Comparison of ENCODE assay signal across 8 cellular contexts in the genomic region with DNA sequence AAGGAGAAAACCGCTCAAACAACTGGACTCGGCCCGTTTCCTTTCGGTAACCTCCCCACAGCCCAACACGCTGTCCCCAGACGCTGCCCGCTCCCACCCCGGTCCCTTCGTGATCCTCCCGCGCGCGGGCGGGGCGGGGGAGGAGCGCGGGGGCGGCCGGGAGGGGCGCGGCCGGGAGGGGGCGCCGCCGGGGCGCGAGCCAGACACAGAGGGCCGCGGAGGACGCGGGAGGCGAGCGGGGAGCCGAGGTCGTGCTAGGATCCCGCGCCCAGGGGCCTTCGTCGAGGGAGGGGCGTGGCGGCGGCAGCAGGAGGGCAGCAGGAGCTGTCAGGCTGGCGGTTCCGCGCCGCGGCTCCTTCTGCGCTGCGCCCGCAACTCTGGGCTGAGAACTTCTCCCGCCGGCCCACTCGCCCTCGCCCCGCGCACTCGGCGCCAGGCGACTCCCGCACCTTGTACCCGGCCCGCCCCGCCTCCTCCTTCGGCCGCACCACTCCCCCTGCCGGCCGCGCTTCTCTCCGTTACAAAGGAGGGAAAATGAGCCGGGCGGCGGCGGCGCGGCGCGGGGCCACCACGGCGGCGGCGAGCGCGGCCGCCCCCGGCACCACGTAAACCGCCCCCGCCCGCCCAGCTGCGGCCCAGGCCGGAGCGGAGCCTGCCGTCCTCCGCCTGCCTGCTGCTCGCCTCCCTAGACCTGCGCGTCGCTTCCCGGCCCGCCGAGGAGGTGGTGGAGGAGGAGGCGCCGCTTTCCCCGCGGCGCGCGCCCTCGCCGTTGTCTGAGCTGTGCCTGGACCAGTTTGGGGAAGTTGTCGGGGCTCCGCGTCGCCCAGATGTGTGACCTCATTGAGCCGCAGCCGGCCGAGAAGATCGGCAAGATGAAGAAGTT. TPM values are rescaled to one million over a fixed set of nuclear protein-coding genes. Genes with fewer than 3 reads are reported as not detected.
DNase-seq lines count a peak whose midpoint lies in the region; ATAC-seq, FAIRE-seq and TF ChIP-seq lines count a peak whose summit lies in the region.

A gene (plus strand): TSS at position 521 of the 883 bp plus-strand sequence. CDS start 307 bp downstream, at position 828.

- H3K9me3 Mint-ChIP-seq in dendritic cell treated with granulocyte-macrophage colony-stimulating factor and Interleukin-4, amounts not matched to agents 40 ng/mL and 50 ng/mL, for 4 days = no peaks in the 10 kb centered on the region

- peak within 1 kb of the TSS; percentile 39; the same call in 1 of the 2 replicates for H3K9ac ChIP-seq in HepG2 (ENCODE audit: insufficient read depth, low read depth, low read length)

- no peak for FAIRE-seq in HepG2 (lab: Jason Lieb, UNC)

- peak; percentile 68 for TF ChIP-seq RAD21 in HepG2 (CRISPR knock-in tag; IDR thresholded peaks at IDR 0.05)

- ATAC-seq in HG02642 (IDR thresholded peaks at IDR 0.05; ENCODE audit: poor library complexity, unreplicated experiment) = peak; percentile 78
- ATAC-seq in HepG2 = peak; percentile 97

- TF ChIP-seq EP300 in HepG2 (IDR thresholded peaks at IDR 0.05; ENCODE audit: low read depth in 2 of 2, low read length in 2 of 2) = no peak
- no peak for TF ChIP-seq EP300 in HepG2 (CRISPR knock-in tag; IDR thresholded peaks at IDR 0.05; ENCODE audit: borderline replicate concordance)

- H3K27me3 Mint-ChIP-seq in dendritic cell treated with granulocyte-macrophage colony-stimulating factor and Interleukin-4, amounts not matched to agents 40 ng/mL and 50 ng/mL, for 4 days = peaks cover 19% of the 10 kb centered on the region

- H3K4me3 Mint-ChIP-seq in dendritic cell treated with granulocyte-macrophage colony-stimulating factor and Interleukin-4, amounts not matched to agents 40 ng/mL and 50 ng/mL, for 4 days = peak within 1 kb of the TSS; percentile 93

- TF ChIP-seq CTCF in AG04449 (IDR thresholded peaks at IDR 0.05; ENCODE audit: insufficient read depth, low read length, missing control alignments) (peak; percentile 73), GM13977 (IDR thresholded peaks at IDR 0.05; ENCODE audit: extremely low read depth, insufficient read depth, missing control alignments) (peak; percentile 58), HepG2 (CRISPR knock-in tag; IDR thresholded peaks at IDR 0.05) (peak; percentile 68)

- BruUV-seq in HepG2 (replicated peaks; lab: Mats Ljungman, UMichigan) = no TSS peak

- peaks cover 2 to 20% of the 10 kb centered on the region in 2 experiments; a peak in 2 of 5 replicates for H3K27me3 ChIP-seq in HepG2 (ENCODE audit: control insufficient read depth in 1 of 2, insufficient read depth in 2 of 2, low read length in 2 of 2)

- peaks cover 38% of the 10 kb centered on the region for H3K4me1 Mint-ChIP-seq in dendritic cell treated with granulocyte-macrophage colony-stimulating factor and Interleukin-4, amounts not matched to agents 40 ng/mL and 50 ng/mL, for 4 days (ENCODE audit: low read depth)

- in situ Hi-C loops in GM13977 (cut with MboI; ENCODE audit: low pct_unique_long_range_greater_than_20kb, low sequenced_read_pairs, unreplicated experiment) (no loop called here), HepG2 (cut with HindIII; ENCODE audit: extremely low pct_ligation_motif_present, low pct_unique_long_range_greater_than_20kb) (loop anchor here (10.0 kb wide), 1 partner anchor 141 kb away; no protein-coding TSS in a partner anchor)

- H3K79me2 ChIP-seq in HepG2 (ENCODE audit: insufficient read depth, low read length) = no peaks in the 10 kb centered on the region

- no peaks in the 10 kb centered on the region for H3K36me3 ChIP-seq in HepG2 (replicated peaks in 1 of 2; ENCODE audit: control insufficient read depth in 1 of 2, insufficient read depth in 2 of 2, low read length in 2 of 2)

- no peak within 1 kb of the TSS for H2AFZ ChIP-seq in HepG2 (ENCODE audit: low read length)

- no peaks in the 10 kb centered on the region for H4K20me1 ChIP-seq in HepG2 (ENCODE audit: insufficient read depth, low read length)

- H3K4me2 ChIP-seq in HepG2 (ENCODE audit: low read depth, low read length) = peak within 1 kb of the TSS; percentile 83

- intact Hi-C loops in dendritic cell treated with granulocyte-macrophage colony-stimulating factor and Interleukin-4, amounts not matched to agents 40 ng/mL and 50 ng/mL, for 4 days (cut with micrococcal nuclease) = loop anchor here (5.0 kb wide), 2 partner anchors 249 to 666 kb away; a partner anchor contains a TSS
- intact Hi-C loops in HepG2 (cut with micrococcal nuclease; ENCODE audit: unreplicated experiment) = loop anchor here (2.0 kb wide), 1 partner anchor 141 kb away; no protein-coding TSS in a partner anchor

- no peak within 1 kb of the TSS for H3K27ac ChIP-seq in HepG2 (ENCODE audit: extremely low read length, insufficient read depth, low read length)

- H3K27ac Mint-ChIP-seq in dendritic cell treated with granulocyte-macrophage colony-stimulating factor and Interleukin-4, amounts not matched to agents 40 ng/mL and 50 ng/mL, for 4 days = peak within 1 kb of the TSS; percentile 94

- POLR2A ChIA-PET in AG04449 (lab: Yijun Ruan, JAX) (interaction anchor here (1.2 kb wide), 1 partner anchor 669 kb away, joined by 3 read pairs; no protein-coding TSS in a partner anchor), HepG2 (lab: Yijun Ruan, JAX) (no interaction called here)

- H3K4me3 ChIP-seq in AG04449 (ENCODE audit: low read depth, low read length) (peak within 1 kb of the TSS; percentile 72), HepG2 (replicated peaks in 1 of 3; ENCODE audit: insufficient read depth in 1 of 3, low read depth in 2 of 3, low read length in 3 of 3) (peak within 1 kb of the TSS; percentile 52 to 70 (median 54); a peak in 4 of 6 replicates)

- 8% methylated on average over 8 of the region's 118 CpGs for WGBS in HepG2 (ENCODE audit: low lambda C conversion rate)

- H3K4me1 ChIP-seq in HepG2 (ENCODE audit: insufficient read depth, low read length) = peaks cover 8% of the 10 kb centered on the region; the same call in 1 of the 2 replicates

- CTCF ChIA-PET in AG04449 (lab: Yijun Ruan, JAX) = interaction anchor here (0.8 to 4.1 kb wide), 18 partner anchors 8 to 685 kb away, joined by 3 to 30 read pairs (median 4); no protein-coding TSS in a partner anchor
- CTCF ChIA-PET in HepG2 (lab: Yijun Ruan, JAX; ENCODE audit: low intra/inter-chr PET ratio, low total read pairs) = no interaction called here

- H3K9me3 ChIP-seq in HepG2 (ENCODE audit: low read length) = no peaks in the 10 kb centered on the region

- H3K36me3 Mint-ChIP-seq in dendritic cell treated with granulocyte-macrophage colony-stimulating factor and Interleukin-4, amounts not matched to agents 40 ng/mL and 50 ng/mL, for 4 days (ENCODE audit: low read depth) = peaks cover 7% of the 10 kb centered on the region

- no peak for TF ChIP-seq POLR2A in HepG2 (IDR thresholded peaks at IDR 0.05; ENCODE audit: insufficient read depth in 1 of 2, low read depth in 2 of 2, low read length in 2 of 2)

- DNase-seq in AG04449 (ENCODE audit: low read depth, low spot score) (no peak), GM13977 (ENCODE audit: low spot score) (peak; percentile 84), NCI-H1092 (lab: John Stamatoyannopoulos, UW) (peak; percentile 76), T-helper 9 cell (peak; percentile 2), HepG2 (ENCODE audit: low spot score) (peak; percentile 46)
- DNase-seq in stimulated activated CD4-positive, alpha-beta T cell treated with anti-CD3 and anti-CD28 coated beads, Interleukin-2, amount 100 ng/mL, for 4 hours (ENCODE audit: low read depth) = peak; percentile 7

TF ChIP-seq in HepG2, 621 proteins besides CTCF, POLR2A, EP300 and RAD21 (continues in another document):
- no peak for TF ChIP-seq SOX13 (IDR thresholded peaks at IDR 0.05)
- TF ChIP-seq SOX13 (CRISPR knock-in tag; conservative IDR thresholded peaks at IDR 0.05 in 1 of 2, IDR thresholded peaks at IDR 0.05 in 1 of 2) = no peak; a peak in 1 of 4 replicates
- TF ChIP-seq, protein P1, sequence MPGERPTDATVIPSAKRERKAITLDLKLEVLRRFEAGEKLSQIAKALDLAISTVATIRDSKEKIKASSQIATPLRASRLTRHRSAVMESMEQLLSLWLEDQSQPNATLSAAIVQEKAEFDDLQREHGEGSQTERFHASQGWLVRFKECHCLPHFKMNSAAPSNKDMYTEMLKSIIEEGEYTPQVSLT (CRISPR knock-in tag; IDR thresholded peaks at IDR 0.05; ENCODE audit: borderline replicate concordance, low read depth) = no peak
- no peak for TF ChIP-seq AHR (CRISPR knock-in tag; IDR thresholded peaks at IDR 0.05)
- no peak for TF ChIP-seq NFIC (IDR thresholded peaks at IDR 0.05; ENCODE audit: low read length)
- no peak for TF ChIP-seq ZNF260 (CRISPR knock-in tag; IDR thresholded peaks at IDR 0.05; ENCODE audit: borderline replicate concordance, low read depth)
- TF ChIP-seq TOE1 (CRISPR knock-in tag; IDR thresholded peaks at IDR 0.05) = no peak
- TF ChIP-seq MYC (CRISPR knock-in tag; IDR thresholded peaks at IDR 0.05; ENCODE audit: borderline replicate concordance) = peak; percentile 55; the same call in 1 of the 2 replicates
- TF ChIP-seq ZBTB8A (CRISPR knock-in tag; IDR thresholded peaks at IDR 0.05; ENCODE audit: borderline replicate concordance, low read depth) = no peak

RNA-seq across cellular contexts. Expression of the gene that starts here (rescaled TPM):
- 0.66 and 0.71 TPM in 2 replicates for total RNA-seq in HepG2 (2016; rRNA removed; fragmentation: Illumina TruSeq; extraction: Trizol)
- 1.3 and 1.9 TPM in 2 replicates for total RNA-seq in HepG2 (2016; cell fraction: cytosol; rRNA removed; fragmentation: Illumina TruSeq; extraction: Trizol; ENCODE audit: low read depth)
- 1.0 and 1.3 TPM in 2 replicates for total RNA-seq in HepG2 (2016; cell fraction: insoluble cytoplasmic fraction; rRNA removed; fragmentation: Illumina TruSeq; extraction: Trizol)
- total RNA-seq in HepG2 (2016; cell fraction: membrane; rRNA removed; fragmentation: Illumina TruSeq; extraction: Trizol) = 0.74 and 1.5 TPM in 2 replicates
- total RNA-seq in HepG2 (2016; cell fraction: nucleus; rRNA removed; fragmentation: Illumina TruSeq; extraction: Trizol) = 1.3 and 1.6 TPM in 2 replicates
- polyA plus RNA-seq in HepG2 (2011; rRNA removed) = 0.16 and 0.26 TPM in 2 replicates
- 0.07 and 0.14 TPM in 2 replicates for polyA plus RNA-seq in HepG2 (2011; cell fraction: cytosol; rRNA removed)
- polyA plus RNA-seq in HepG2 (2011; cell fraction: nucleus; rRNA removed) = 0.06 and 0.64 TPM in 2 replicates
- polyA plus RNA-seq in HepG2 (2012) = 0.27 and 0.28 TPM in 2 replicates
- 0.12 and 0.19 TPM in 2 replicates for polyA plus RNA-seq in HepG2 (2016; cell fraction: cytosol; fragmentation: Illumina TruSeq; extraction: Trizol; ENCODE audit: low read depth)
- polyA plus RNA-seq in HepG2 (2016; cell fraction: insoluble cytoplasmic fraction; fragmentation: Illumina TruSeq; extraction: Trizol; ENCODE audit: low read depth) = 0.29 and 1.1 TPM in 2 replicates
- 0.07 and 0.38 TPM in 2 replicates for polyA plus RNA-seq in HepG2 (2016; cell fraction: membrane; fragmentation: Illumina TruSeq; extraction: Trizol; ENCODE audit: low read depth)
- polyA plus RNA-seq in HepG2 (2016; cell fraction: nucleus; fragmentation: Illumina TruSeq; extraction: Trizol; ENCODE audit: insufficient read depth, low read depth) = 0.18 and 1.0 TPM in 2 replicates
- 0.32 and 39.9 TPM in 2 replicates for polyA minus RNA-seq in HepG2 (2011; rRNA and poly(A)+ RNA removed; ENCODE audit: low replicate concordance)
- polyA minus RNA-seq in HepG2 (2011; cell fraction: cytosol; rRNA and poly(A)+ RNA removed) = 0.09 and 0.30 TPM in 2 replicates
- polyA minus RNA-seq in HepG2 (2011; cell fraction: nucleus; rRNA and poly(A)+ RNA removed) = 3.6 and 5.2 TPM in 2 replicates
